Comparison of ENCODE assay signal across 10 cellular contexts in genomic region chr17:63445065-63445464, GRCh38. TPM values are rescaled to one million over a fixed set of nuclear protein-coding genes. Genes with fewer than 3 reads are reported as not detected.
DNase-seq lines count a peak whose midpoint lies in the region; ATAC-seq and TF ChIP-seq lines count a peak whose summit lies in the region.
"Had no signal": no experiment of that assay in that cellular context is flagged by ENCODE, and none has a peak within 500 bp of the region (broad histone marks: within the 10 kb centered on the region; RNA-seq: fewer than 3 reads in every experiment).

No MANE protein-coding gene starts in this region.

- no peaks in the 10 kb centered on the region for H3K27me3 ChIP-seq in suprapubic skin

- WGBS in suprapubic skin = 48% methylated on average over 7 of the region's 7 CpGs

- DNase-seq in activated T-cell treated with anti-CD3 and anti-CD28 coated beads, Interleukin-2, amount 50 U/mL, for 72 hours = no peak
- no peak for DNase-seq in activated T-cell treated with anti-CD3 and anti-CD28 coated beads for 4 hours
- DNase-seq in activated naive CD8-positive, alpha-beta T cell treated with anti-CD3 and anti-CD28 coated beads, Interleukin-2, amount 10 ng/mL, durations not matched to agents 7 days and 5 days = no peak
- DNase-seq in left colon = peak in 1 of 2 donors; percentile 34
- no peak for DNase-seq in suprapubic skin (ENCODE audit: low spot score in 2 of 2)
- DNase-seq in NCI-H510A treated with DMSO at 0.1 percent for 48 hours (lab: John Stamatoyannopoulos, UW) = no peak
- DNase-seq in kidney glomerular epithelial cell (lab: John Stamatoyannopoulos, UW) = no peak
- DNase-seq in left lobe of liver (ENCODE audit: low spot score) = no peak
- DNase-seq: IMR-90 had no signal

- no peak for TF ChIP-seq CTCF in suprapubic skin (IDR thresholded peaks at IDR 0.05)

- peak overlapping the region; percentile 45 for H3K27ac Mint-ChIP-seq in activated T-cell treated with anti-CD3 and anti-CD28 coated beads, Interleukin-2, amount 50 U/mL, for 72 hours
- H3K27ac Mint-ChIP-seq in activated naive CD8-positive, alpha-beta T cell treated with anti-CD3 and anti-CD28 coated beads, Interleukin-2, amount 10 ng/mL, durations not matched to agents 7 days and 5 days = peak overlapping the region; percentile 26

- peak overlapping the region; percentile 62 to 68 for H3K4me3 Mint-ChIP-seq in activated T-cell treated with anti-CD3 and anti-CD28 coated beads, Interleukin-2, amount 50 U/mL, for 72 hours
- peak overlapping the region; percentile 54 for H3K4me3 Mint-ChIP-seq in activated naive CD8-positive, alpha-beta T cell treated with anti-CD3 and anti-CD28 coated beads, Interleukin-2, amount 10 ng/mL, durations not matched to agents 7 days and 5 days

- H3K9me3 ChIP-seq in suprapubic skin = no peaks in the 10 kb centered on the region

- H3K4me1 Mint-ChIP-seq in activated T-cell treated with anti-CD3 and anti-CD28 coated beads, Interleukin-2, amount 50 U/mL, for 72 hours (ENCODE audit: low read depth) = peaks cover 24% of the 10 kb centered on the region
- peaks cover 15% of the 10 kb centered on the region for H3K4me1 Mint-ChIP-seq in activated naive CD8-positive, alpha-beta T cell treated with anti-CD3 and anti-CD28 coated beads, Interleukin-2, amount 10 ng/mL, durations not matched to agents 7 days and 5 days

- no peak for TF ChIP-seq EP300 in suprapubic skin (IDR thresholded peaks at IDR 0.05)

- peaks cover 4% of the 10 kb centered on the region for H3K36me3 ChIP-seq in suprapubic skin

- H3K4me3 ChIP-seq in suprapubic skin = peak overlapping the region; percentile 86
- H3K4me3 ChIP-seq: SK-N-MC had no signal

- H3K4me1 ChIP-seq in suprapubic skin = peaks cover 33% of the 10 kb centered on the region

- no peaks in the 10 kb centered on the region for H3K36me3 Mint-ChIP-seq in activated T-cell treated with anti-CD3 and anti-CD28 coated beads, Interleukin-2, amount 50 U/mL, for 72 hours (ENCODE audit: insufficient read depth in 2 of 2)
- H3K36me3 Mint-ChIP-seq in activated naive CD8-positive, alpha-beta T cell treated with anti-CD3 and anti-CD28 coated beads, Interleukin-2, amount 10 ng/mL, durations not matched to agents 7 days and 5 days = no peaks in the 10 kb centered on the region

- TF ChIP-seq POLR2A in suprapubic skin (IDR thresholded peaks at IDR 0.05) = no peak

- no peaks in the 10 kb centered on the region for H3K9me3 Mint-ChIP-seq in activated T-cell treated with anti-CD3 and anti-CD28 coated beads, Interleukin-2, amount 50 U/mL, for 72 hours
- no peaks in the 10 kb centered on the region for H3K9me3 Mint-ChIP-seq in activated naive CD8-positive, alpha-beta T cell treated with anti-CD3 and anti-CD28 coated beads, Interleukin-2, amount 10 ng/mL, durations not matched to agents 7 days and 5 days

- H3K27ac ChIP-seq in suprapubic skin = peak overlapping the region; percentile 95
- H3K27ac ChIP-seq: SK-N-MC had no signal

- no peaks in the 10 kb centered on the region for H3K27me3 Mint-ChIP-seq in activated T-cell treated with anti-CD3 and anti-CD28 coated beads, Interleukin-2, amount 50 U/mL, for 72 hours (ENCODE audit: low read depth)
- peaks cover 20% of the 10 kb centered on the region for H3K27me3 Mint-ChIP-seq in activated naive CD8-positive, alpha-beta T cell treated with anti-CD3 and anti-CD28 coated beads, Interleukin-2, amount 10 ng/mL, durations not matched to agents 7 days and 5 days

- intact Hi-C loops in left colon (cut with DNase I, micrococcal nuclease) = no loop called here

- POLR2A ChIA-PET in activated naive CD8-positive, alpha-beta T cell treated with anti-CD3 and anti-CD28 coated beads, Interleukin-2, amount 10 ng/mL, durations not matched to agents 7 days and 5 days (lab: Charles Lee) = interaction anchor here (1.7 kb wide), 1 partner anchor 10 kb away, joined by 5 read pairs; no protein-coding TSS in a partner anchor

- ATAC-seq in activated T-cell treated with anti-CD3 and anti-CD28 coated beads, Interleukin-2, amount 50 U/mL, for 72 hours (replicated peaks in 1 of 2) = no peak
- no peak for ATAC-seq in activated naive CD8-positive, alpha-beta T cell treated with anti-CD3 and anti-CD28 coated beads, Interleukin-2, amount 10 ng/mL, durations not matched to agents 7 days and 5 days (ENCODE audit: low read depth)
- peak; percentile 38 for ATAC-seq in left colon
- ATAC-seq in left lobe of liver = no peak

RNA-seq across cellular contexts. Expression of gene CYB561, which starts 1.0 kb away (rescaled TPM):
- 10 to 100 TPM in 1 of 2 donors, 1 to 10 TPM in 1; 4.7 to 10.2 TPM for total RNA-seq in activated T-cell treated with anti-CD3 and anti-CD28 coated beads, Interleukin-2, amount 50 U/mL, for 72 hours
- total RNA-seq in activated naive CD8-positive, alpha-beta T cell treated with anti-CD3 and anti-CD28 coated beads, Interleukin-2, amount 10 ng/mL, durations not matched to agents 7 days and 5 days = 10 to 100 TPM; 29.1 to 32.0 TPM
- total RNA-seq in left colon (10 to 100 TPM; 59.6 to 66.6 TPM), suprapubic skin (10 to 100 TPM; 36.9 to 87.9 (median 56.4) TPM), left lobe of liver (22.4 TPM)

RNA-seq across cellular contexts. Expression of gene ACE, which starts 31.8 kb away (rescaled TPM):
- total RNA-seq in activated T-cell treated with anti-CD3 and anti-CD28 coated beads, Interleukin-2, amount 50 U/mL, for 72 hours = 1 to 10 TPM in 1 of 2 donors, under 1 TPM in 1; 0.58 to 2.5 TPM
- total RNA-seq in activated naive CD8-positive, alpha-beta T cell treated with anti-CD3 and anti-CD28 coated beads, Interleukin-2, amount 10 ng/mL, durations not matched to agents 7 days and 5 days = 10 to 100 TPM; 18.2 to 19.3 TPM
- total RNA-seq in left colon (10 to 100 TPM; 27.7 to 31.9 TPM), suprapubic skin (1 to 10 TPM in 3 of 4 donors, under 1 TPM in 1; 0.79 to 6.3 (median 4.0) TPM), left lobe of liver (1.0 TPM)
